In the genomic region with DNA sequence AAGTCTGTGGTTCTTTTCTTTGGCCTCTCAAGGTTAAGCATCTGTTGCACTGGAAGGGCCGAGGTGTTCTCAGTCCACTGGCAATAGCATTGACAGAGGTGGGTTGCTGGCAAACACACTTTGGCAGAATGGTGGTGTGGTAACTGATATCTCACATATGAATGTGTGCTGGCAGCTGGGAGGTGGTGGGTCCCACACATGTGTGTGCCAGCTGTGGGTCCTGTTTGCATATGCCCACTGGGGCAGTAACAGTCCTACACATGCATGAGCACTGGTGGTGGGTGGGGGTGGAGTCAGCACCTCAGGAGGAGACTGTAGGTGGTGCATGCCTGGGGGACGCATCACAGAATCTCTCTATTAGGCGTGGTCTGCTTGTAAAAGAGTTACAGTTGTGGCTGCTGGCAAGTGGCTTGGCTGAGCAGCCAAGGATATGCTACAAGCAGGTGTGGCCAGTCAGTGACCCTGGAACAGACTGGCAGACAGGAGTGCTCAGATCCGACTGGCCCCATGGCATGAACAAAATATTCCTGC, we compare ENCODE assay signal across 20 cellular contexts.
"Had no signal": no experiment of that assay in that cellular context is flagged by ENCODE, and none has a peak within 500 bp of the region (broad histone marks: within the 10 kb centered on the region; RNA-seq: fewer than 3 reads in every experiment).

No MANE protein-coding gene starts in this region.

- H3K4me1 ChIP-seq: left ventricle myocardium inferior, right lobe of liver, thyroid gland had no signal

- H3K27ac Mint-ChIP-seq: activated CD4-positive, alpha-beta memory T cell treated with anti-CD3 and anti-CD28 coated beads, Interleukin-2, amount 10 ng/mL, durations not matched to agents 7 days and 5 days; activated naive CD8-positive, alpha-beta T cell treated with anti-CD3 and anti-CD28 coated beads, Interleukin-2, amount 10 ng/mL, durations not matched to agents 7 days and 5 days; activated T-cell treated with anti-CD3 and anti-CD28 coated beads, Interleukin-2, amount 50 U/mL, for 24 hours; activated T-helper 2 cell treated with anti-CD3 and anti-CD28 coated beads, Interferon-gamma antibody, Interleukin-2, Interleukin-4, amounts not matched to agents 10 μg/mL and 5 μg/mL and 100 μg/mL, durations not matched to agents 14 hours and 24 hours and 36 hours; effector memory CD8-positive, alpha-beta T cell; naive thymus-derived CD8-positive, alpha-beta T cell; T-cell had no signal

- H3K27ac ChIP-seq: left ventricle myocardium inferior, ovary, right lobe of liver, thyroid gland had no signal

- H3K27me3 ChIP-seq: ovary, right lobe of liver, thyroid gland had no signal

- H3K36me3 ChIP-seq: left ventricle myocardium inferior, ovary, right lobe of liver, thyroid gland had no signal

- H3K4me3 Mint-ChIP-seq: activated CD4-positive, alpha-beta memory T cell treated with anti-CD3 and anti-CD28 coated beads, Interleukin-2, amount 10 ng/mL, durations not matched to agents 7 days and 5 days; activated naive CD8-positive, alpha-beta T cell treated with anti-CD3 and anti-CD28 coated beads, Interleukin-2, amount 10 ng/mL, durations not matched to agents 7 days and 5 days; activated T-cell treated with anti-CD3 and anti-CD28 coated beads, Interleukin-2, amount 50 U/mL, for 24 hours; effector memory CD8-positive, alpha-beta T cell; naive thymus-derived CD8-positive, alpha-beta T cell; T-cell had no signal

- H3K4me1 Mint-ChIP-seq: activated CD4-positive, alpha-beta memory T cell treated with anti-CD3 and anti-CD28 coated beads, Interleukin-2, amount 10 ng/mL, durations not matched to agents 7 days and 5 days; activated naive CD8-positive, alpha-beta T cell treated with anti-CD3 and anti-CD28 coated beads, Interleukin-2, amount 10 ng/mL, durations not matched to agents 7 days and 5 days; naive thymus-derived CD8-positive, alpha-beta T cell; T-cell had no signal

- H3K27me3 Mint-ChIP-seq: activated CD4-positive, alpha-beta memory T cell treated with anti-CD3 and anti-CD28 coated beads, Interleukin-2, amount 10 ng/mL, durations not matched to agents 7 days and 5 days; activated naive CD8-positive, alpha-beta T cell treated with anti-CD3 and anti-CD28 coated beads, Interleukin-2, amount 10 ng/mL, durations not matched to agents 7 days and 5 days; activated T-cell treated with anti-CD3 and anti-CD28 coated beads, Interleukin-2, amount 50 U/mL, for 24 hours; effector memory CD8-positive, alpha-beta T cell; naive thymus-derived CD8-positive, alpha-beta T cell; T-cell had no signal

- DNase-seq: activated CD4-positive, alpha-beta memory T cell treated with anti-CD3 and anti-CD28 coated beads, Interleukin-2, amount 10 ng/mL, durations not matched to agents 7 days and 5 days; activated CD4-positive, alpha-beta T cell treated with anti-CD3 and anti-CD28 coated beads for 48 hours; activated CD4-positive, CD25-positive, alpha-beta regulatory T cell; activated naive CD4-positive, alpha-beta T cell treated with Interleukin-2 at 50 U/mL for 16 hours; activated naive CD8-positive, alpha-beta T cell treated with anti-CD3 and anti-CD28 coated beads, Interleukin-2, amount 10 ng/mL, durations not matched to agents 7 days and 5 days; activated T-cell treated with anti-CD3 and anti-CD28 coated beads, Interleukin-2, amount 50 U/mL, for 24 hours; amygdala; caudate nucleus; effector memory CD8-positive, alpha-beta T cell; hippocampal formation; left ventricle myocardium inferior; naive thymus-derived CD8-positive, alpha-beta T cell; ovary; right lobe of liver; stimulated activated CD4-positive, alpha-beta T cell treated with anti-CD3 and anti-CD28 coated beads, Interleukin-4, amount 100 ng/mL, for 24 hours; stimulated activated naive CD4-positive, alpha-beta T cell; T-cell; thyroid gland had no signal

- H3K4me3 ChIP-seq: left ventricle myocardium inferior, ovary, right lobe of liver, smooth muscle cell, thyroid gland had no signal

- ATAC-seq: effector memory CD8-positive, alpha-beta T cell; naive thymus-derived CD8-positive, alpha-beta T cell; right lobe of liver; T-cell had no signal

- H3K36me3 Mint-ChIP-seq: activated naive CD8-positive, alpha-beta T cell treated with anti-CD3 and anti-CD28 coated beads, Interleukin-2, amount 10 ng/mL, durations not matched to agents 7 days and 5 days; naive thymus-derived CD8-positive, alpha-beta T cell; T-cell had no signal

- H3K9me3 ChIP-seq: left ventricle myocardium inferior, ovary, right lobe of liver, thyroid gland had no signal

- H3K9me3 Mint-ChIP-seq: activated CD4-positive, alpha-beta memory T cell treated with anti-CD3 and anti-CD28 coated beads, Interleukin-2, amount 10 ng/mL, durations not matched to agents 7 days and 5 days; activated naive CD8-positive, alpha-beta T cell treated with anti-CD3 and anti-CD28 coated beads, Interleukin-2, amount 10 ng/mL, durations not matched to agents 7 days and 5 days; effector memory CD8-positive, alpha-beta T cell had no signal
